Comparison of ENCODE assay signal across 11 cellular contexts in genomic region chr15:48493084-48493762, GRCh38.
DNase-seq lines count a peak whose midpoint lies in the region; ATAC-seq and TF ChIP-seq lines count a peak whose summit lies in the region.
"Had no signal": no experiment of that assay in that cellular context is flagged by ENCODE, and none has a peak within 500 bp of the region (broad histone marks: within the 10 kb centered on the region; RNA-seq: fewer than 3 reads in every experiment).

No MANE protein-coding gene starts in this region.

- peaks cover 23% of the 10 kb centered on the region for H3K36me3 ChIP-seq in suprapubic skin
- peaks cover 0 to 48% (median 0%) of the 10 kb centered on the region in 3 donors for H3K36me3 ChIP-seq in esophagus squamous epithelium

- H3K4me1 ChIP-seq in right cardiac atrium (ENCODE audit: control insufficient read depth, insufficient read depth, low read length) (no peaks in the 10 kb centered on the region), suprapubic skin (no peaks in the 10 kb centered on the region), esophagus squamous epithelium (peaks cover 0 to 4% (median 0%) of the 10 kb centered on the region in 3 donors)

- 67% methylated on average over 1 of the region's 1 CpG for WGBS in right cardiac atrium
- WGBS in suprapubic skin = 79% methylated on average over 1 of the region's 1 CpG
- WGBS in esophagus squamous epithelium, 2 donors = 74 to 89% methylated on average over 1 of the region's 1 CpG

- TF ChIP-seq CTCF in HFF-Myc (IDR thresholded peaks at IDR 0.05; ENCODE audit: low read depth, low read length, missing control alignments) (no peak), suprapubic skin (IDR thresholded peaks at IDR 0.05) (no peak), esophagus squamous epithelium (IDR thresholded peaks at IDR 0.05) (no peak)

- H3K4me1 Mint-ChIP-seq in activated naive CD4-positive, alpha-beta T cell treated with anti-CD3 and anti-CD28 coated beads for 36 hours (ENCODE audit: low read depth) = no peaks in the 10 kb centered on the region

- H3K27ac ChIP-seq in right cardiac atrium (ENCODE audit: low read length) = no peak overlapping the region
- peak overlapping the region; percentile 50 for H3K27ac ChIP-seq in suprapubic skin
- H3K27ac ChIP-seq in esophagus squamous epithelium = peak overlapping the region in 2 of 4 donors; percentile 16 to 62

- H3K27ac Mint-ChIP-seq in activated naive CD4-positive, alpha-beta T cell treated with anti-CD3 and anti-CD28 coated beads for 36 hours = no peak overlapping the region

- peak; percentile 81 for DNase-seq in HFF-Myc (ENCODE audit: extremely low read depth, low read depth)
- peak; percentile 65 for DNase-seq in brain pericyte (ENCODE audit: low read depth, low spot score)
- DNase-seq in right cardiac atrium = no peak
- no peak for DNase-seq in suprapubic skin (ENCODE audit: low spot score in 2 of 2)
- DNase-seq in central memory CD4-positive, alpha-beta T cell = no peak
- no peak for DNase-seq in activated CD4-positive, CD25-positive, alpha-beta regulatory T cell treated with anti-CD3 and anti-CD28 coated beads, Interleukin-2, amount 50 U/mL, for 72 hours
- DNase-seq in activated naive CD4-positive, alpha-beta T cell treated with anti-CD3 and anti-CD28 coated beads for 36 hours = no peak
- no peak for DNase-seq in esophagus squamous epithelium (lab: John Stamatoyannopoulos, UW)
- DNase-seq: cerebellar nuclear complex, DMS79 treated with DMSO at 0.1 percent for 48 hours, SW 1271 had no signal

- TF ChIP-seq EP300 in suprapubic skin (IDR thresholded peaks at IDR 0.05) = no peak

- H3K27me3 Mint-ChIP-seq in activated naive CD4-positive, alpha-beta T cell treated with anti-CD3 and anti-CD28 coated beads for 36 hours (ENCODE audit: low read depth) = no peaks in the 10 kb centered on the region

- CTCF ChIA-PET in activated naive CD4-positive, alpha-beta T cell treated with anti-CD3 and anti-CD28 coated beads for 36 hours (lab: Charles Lee) = no interaction called here

- H3K36me3 Mint-ChIP-seq in activated naive CD4-positive, alpha-beta T cell treated with anti-CD3 and anti-CD28 coated beads for 36 hours (ENCODE audit: low read depth) = no peaks in the 10 kb centered on the region

- no peak overlapping the region for H3K4me3 Mint-ChIP-seq in activated naive CD4-positive, alpha-beta T cell treated with anti-CD3 and anti-CD28 coated beads for 36 hours

- peak; percentile 76 to 86 for ATAC-seq in right cardiac atrium

- no peak overlapping the region for H3K4me3 ChIP-seq in HFF-Myc (replicated peaks; ENCODE audit: low read depth, low read length)
- H3K4me3 ChIP-seq in right cardiac atrium (ENCODE audit: low read length) = no peak overlapping the region
- H3K4me3 ChIP-seq in suprapubic skin = no peak overlapping the region
- H3K4me3 ChIP-seq in esophagus squamous epithelium = no peak overlapping the region

- intact Hi-C loops in right cardiac atrium (cut with DNase I) = no loop called here
- intact Hi-C loops in activated naive CD4-positive, alpha-beta T cell treated with anti-CD3 and anti-CD28 coated beads for 36 hours (cut with micrococcal nuclease) = no loop called here
- intact Hi-C loops in esophagus squamous epithelium (cut with DNase I) = no loop called here

- TF ChIP-seq POLR2A in suprapubic skin (IDR thresholded peaks at IDR 0.05) (no peak), esophagus squamous epithelium (IDR thresholded peaks at IDR 0.05) (no peak)

- H3K27me3 ChIP-seq in right cardiac atrium (ENCODE audit: control insufficient read depth, insufficient read depth) (no peaks in the 10 kb centered on the region), suprapubic skin (no peaks in the 10 kb centered on the region), esophagus squamous epithelium (no peaks in the 10 kb centered on the region)

- H3K9me3 Mint-ChIP-seq in activated naive CD4-positive, alpha-beta T cell treated with anti-CD3 and anti-CD28 coated beads for 36 hours = no peaks in the 10 kb centered on the region

- no peaks in the 10 kb centered on the region for H3K9me3 ChIP-seq in right cardiac atrium (ENCODE audit: control insufficient read depth, low read length)
- no peaks in the 10 kb centered on the region for H3K9me3 ChIP-seq in suprapubic skin
- H3K9me3 ChIP-seq in esophagus squamous epithelium = no peaks in the 10 kb centered on the region

Comparison
In these comparisons a context has a peak if more than half of its experiments do, and no peak if none do; other contexts are left out.
1. DNase-seq: peak in HFF-Myc (single experiment) and brain pericyte (single experiment); none in right cardiac atrium (0 of 3), suprapubic skin (0 of 2), central memory CD4-positive, alpha-beta T cell (single experiment), activated CD4-positive, CD25-positive, alpha-beta regulatory T cell treated with anti-CD3 and anti-CD28 coated beads, Interleukin-2, amount 50 U/mL, for 72 hours (single experiment), activated naive CD4-positive, alpha-beta T cell treated with anti-CD3 and anti-CD28 coated beads for 36 hours (single experiment) and esophagus squamous epithelium (single experiment).